Comparison of ENCODE assay signal across 27 cellular contexts in the genomic region with DNA sequence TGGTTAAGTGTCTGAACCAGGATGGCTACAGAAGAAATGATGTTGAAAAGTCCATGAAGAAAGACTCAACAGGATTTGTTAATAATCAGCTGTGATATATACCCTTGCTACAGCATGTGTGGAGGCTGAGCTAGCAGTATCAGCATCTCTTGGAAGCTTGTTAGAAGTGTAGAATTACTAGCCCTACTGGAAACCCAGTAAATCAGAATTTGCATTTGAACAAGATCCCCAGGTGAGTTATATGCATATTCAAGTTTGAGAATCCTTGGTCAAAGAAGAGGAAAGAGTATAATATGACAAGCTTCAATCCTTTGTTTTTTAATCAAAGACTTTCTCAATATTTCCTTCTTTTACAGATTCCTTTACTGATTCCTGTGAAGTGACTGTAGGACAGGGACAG.
"Had no signal": no experiment of that assay in that cellular context is flagged by ENCODE, and none has a peak within 500 bp of the region (broad histone marks: within the 10 kb centered on the region; RNA-seq: fewer than 3 reads in every experiment).

No MANE protein-coding gene starts in this region.

- H3K36me3 ChIP-seq: brain microvascular endothelial cell, esophagus muscularis mucosa, heart left ventricle, left lung, spleen, suprapubic skin, tibial artery, upper lobe of right lung had no signal

- H3K27me3 Mint-ChIP-seq: activated CD8-positive, alpha-beta T cell treated with anti-CD3 and anti-CD28 coated beads for 36 hours; activated T-helper 17 cell treated with anti-CD3 and anti-CD28 coated beads, Interleukin-2, amount 50 U/mL, for 72 hours; T-helper 17 cell had no signal

- H3K4me1 ChIP-seq: foreskin keratinocyte, heart left ventricle, left lung, spleen, suprapubic skin, tibial artery, upper lobe of right lung had no signal

- H3K27me3 ChIP-seq: brain microvascular endothelial cell, esophagus muscularis mucosa, foreskin keratinocyte, heart left ventricle, left lung, spleen, suprapubic skin, tibial artery, upper lobe of right lung had no signal

- H3K27ac Mint-ChIP-seq: activated CD8-positive, alpha-beta T cell treated with anti-CD3 and anti-CD28 coated beads for 36 hours; activated T-helper 17 cell treated with anti-CD3 and anti-CD28 coated beads, Interleukin-2, amount 50 U/mL, for 72 hours; nephron; T-helper 17 cell had no signal

- FAIRE-seq: astrocyte, islet of Langerhans had no signal

- H3K27ac ChIP-seq: brain microvascular endothelial cell, esophagus muscularis mucosa, foreskin keratinocyte, heart left ventricle, left lung, spleen, suprapubic skin, tibial artery, upper lobe of right lung had no signal

- H3K4me1 Mint-ChIP-seq: activated T-helper 17 cell treated with anti-CD3 and anti-CD28 coated beads, Interleukin-2, amount 50 U/mL, for 72 hours; nephron; T-helper 17 cell had no signal

- H3K4me3 ChIP-seq: esophagus muscularis mucosa, heart left ventricle, left lung, lung, spleen, suprapubic skin, tibial artery, upper lobe of right lung had no signal

- DNase-seq: activated CD4-positive, alpha-beta T cell treated with anti-CD3 and anti-CD28 coated beads, Interleukin-2, amount 50 U/mL, for 1 hour; activated CD8-positive, alpha-beta T cell treated with anti-CD3 and anti-CD28 coated beads for 36 hours; activated gamma-delta T cell treated with Interleukin-2 at 50 U/mL for 16 hours; activated naive CD4-positive, alpha-beta T cell treated with anti-CD3 and anti-CD28 coated beads, Interleukin-2, amount 50 U/mL, for 16 hours; activated T-cell treated with anti-CD3 and anti-CD28 coated beads, Interleukin-2, amount 50 U/mL, for 4 hours; amniotic stem cell; brain microvascular endothelial cell; cortex of kidney; foreskin keratinocyte; heart left ventricle; hypothalamus; left lung; posterior cingulate gyrus; right cardiac atrium; spleen; stimulated activated naive CD4-positive, alpha-beta T cell; T-helper 17 cell; T1000; tibial artery; upper lobe of right lung had no signal

- H3K9me3 ChIP-seq: esophagus muscularis mucosa, heart left ventricle, spleen, suprapubic skin, tibial artery, upper lobe of right lung had no signal

- H3K9me3 Mint-ChIP-seq: activated CD8-positive, alpha-beta T cell treated with anti-CD3 and anti-CD28 coated beads for 36 hours; activated T-helper 17 cell treated with anti-CD3 and anti-CD28 coated beads, Interleukin-2, amount 50 U/mL, for 72 hours; nephron had no signal

- ATAC-seq: activated CD8-positive, alpha-beta T cell treated with anti-CD3 and anti-CD28 coated beads for 36 hours; activated T-cell treated with anti-CD3 and anti-CD28 coated beads, Interleukin-2, amount 50 U/mL, for 4 hours; activated T-helper 17 cell treated with anti-CD3 and anti-CD28 coated beads, Interleukin-2, amount 50 U/mL, for 72 hours; foreskin keratinocyte; heart left ventricle; left lung; right cardiac atrium; T-helper 17 cell; upper lobe of right lung had no signal

- H3K4me3 Mint-ChIP-seq: activated CD8-positive, alpha-beta T cell treated with anti-CD3 and anti-CD28 coated beads for 36 hours; activated T-cell treated with anti-CD3 and anti-CD28 coated beads, Interleukin-2, amount 50 U/mL, for 4 hours; activated T-helper 17 cell treated with anti-CD3 and anti-CD28 coated beads, Interleukin-2, amount 50 U/mL, for 72 hours; nephron; T-helper 17 cell had no signal
